Comparison of ENCODE assay signal across 28 cellular contexts in genomic region chr2:58715344-58715743, GRCh38.
"Had no signal": no experiment of that assay in that cellular context is flagged by ENCODE, and none has a peak within 500 bp of the region (broad histone marks: within the 10 kb centered on the region; RNA-seq: fewer than 3 reads in every experiment).

No MANE protein-coding gene starts in this region.

- H3K27ac Mint-ChIP-seq: stimulated activated effector memory CD8-positive, alpha-beta T cell treated with anti-CD3 and anti-CD28 coated beads, Interleukin-12 subunit alpha, Interleukin-12 subunit beta, amount 100 ng/mL, for 72 hours; stimulated activated memory B cell treated with anti-CD40 and anti-IgM and Interleukin-4, amounts not matched to agents 10 μg/mL and 1 μg/mL and 100 μg/mL, for 72 hours; stimulated activated naive B cell treated with anti-CD40 and anti-IgM and Interleukin-4, amounts not matched to agents 10 μg/mL and 1 μg/mL and 100 μg/mL, for 72 hours; stimulated activated naive CD8-positive, alpha-beta T cell treated with anti-CD3 and anti-CD28 coated beads, Interleukin-15, amount 100 ng/mL, for 72 hours; stimulated activated naive CD8-positive, alpha-beta T cell treated with anti-CD3 and anti-CD28 coated beads, Interleukin-15, Interleukin-2, amounts not matched to agents 100 ng/mL and 50 ng/mL, for 24 hours had no signal

- H3K4me1 ChIP-seq: stomach, suprapubic skin, testis, thyroid gland, tibial artery, tibial nerve, transverse colon, upper lobe of left lung, upper lobe of right lung, uterus, vagina had no signal

- H3K4me3 ChIP-seq: stomach, suprapubic skin, testis, thoracic aorta, thyroid gland, tibial artery, tibial nerve, transverse colon, upper lobe of left lung, upper lobe of right lung, uterus, vagina had no signal

- H3K36me3 Mint-ChIP-seq: stimulated activated effector memory CD8-positive, alpha-beta T cell treated with anti-CD3 and anti-CD28 coated beads, Interleukin-12 subunit alpha, Interleukin-12 subunit beta, amount 100 ng/mL, for 72 hours; stimulated activated memory B cell treated with anti-CD40 and anti-IgM and Interleukin-4, amounts not matched to agents 10 μg/mL and 1 μg/mL and 100 μg/mL, for 72 hours; stimulated activated naive B cell treated with anti-CD40 and anti-IgM and Interleukin-4, amounts not matched to agents 10 μg/mL and 1 μg/mL and 100 μg/mL, for 72 hours had no signal

- ATAC-seq: stimulated activated effector memory CD8-positive, alpha-beta T cell treated with anti-CD3 and anti-CD28 coated beads, Interleukin-12 subunit alpha, Interleukin-12 subunit beta, amount 100 ng/mL, for 72 hours; stimulated activated memory B cell treated with anti-CD40 and anti-IgM and Interleukin-4, amounts not matched to agents 10 μg/mL and 1 μg/mL and 100 μg/mL, for 72 hours; stimulated activated naive B cell treated with anti-CD40 and anti-IgM and Interleukin-4, amounts not matched to agents 10 μg/mL and 1 μg/mL and 100 μg/mL, for 72 hours; stimulated activated naive CD8-positive, alpha-beta T cell treated with anti-CD3 and anti-CD28 coated beads, Interleukin-15, amount 100 ng/mL, for 72 hours; stimulated activated naive CD8-positive, alpha-beta T cell treated with anti-CD3 and anti-CD28 coated beads, Interleukin-15, Interleukin-2, amounts not matched to agents 100 U/mL and 50 U/mL, for 24 hours; upper lobe of right lung had no signal

- H3K27me3 ChIP-seq: stomach, suprapubic skin, testis, thyroid gland, tibial artery, tibial nerve, transverse colon, upper lobe of left lung, upper lobe of right lung, uterus, vagina had no signal

- H3K9me3 Mint-ChIP-seq: stimulated activated memory B cell treated with anti-CD40 and anti-IgM and Interleukin-4, amounts not matched to agents 10 μg/mL and 1 μg/mL and 100 μg/mL, for 72 hours; stimulated activated naive B cell treated with anti-CD40 and anti-IgM and Interleukin-4, amounts not matched to agents 10 μg/mL and 1 μg/mL and 100 μg/mL, for 72 hours; stimulated activated naive CD8-positive, alpha-beta T cell treated with anti-CD3 and anti-CD28 coated beads, Interleukin-15, amount 100 ng/mL, for 72 hours; stimulated activated naive CD8-positive, alpha-beta T cell treated with anti-CD3 and anti-CD28 coated beads, Interleukin-15, Interleukin-2, amounts not matched to agents 100 ng/mL and 50 ng/mL, for 24 hours had no signal

- H3K9me3 ChIP-seq: stomach, suprapubic skin, testis, thoracic aorta, thyroid gland, tibial artery, tibial nerve, transverse colon, upper lobe of left lung, upper lobe of right lung, uterus, vagina had no signal

- DNase-seq: stimulated activated CD4-positive, alpha-beta T cell treated with anti-CD3 and anti-CD28 coated beads, Interleukin-2, amount 100 ng/mL, for 48 hours; stimulated activated CD4-positive, alpha-beta T cell treated with anti-CD3 and anti-CD28 coated beads, Interleukin-4, amount 100 ng/mL, for 1 hour; stimulated activated CD4-positive, alpha-beta T cell treated with anti-CD3 and anti-CD28 coated beads, Interleukin-4, amount 100 ng/mL, for 24 hours; stimulated activated CD4-positive, alpha-beta T cell treated with anti-CD3 and anti-CD28 coated beads, Interleukin-4, amount 100 ng/mL, for 4 hours; stimulated activated CD8-positive, alpha-beta memory T cell treated with anti-CD3 and anti-CD28 coated beads, Interleukin-4, amount 100 ng/mL, for 48 hours; stimulated activated naive B cell treated with anti-CD40 and anti-IgM and Interleukin-4, amounts not matched to agents 10 μg/mL and 1 μg/mL and 100 μg/mL, for 72 hours; stimulated activated naive CD4-positive, alpha-beta T cell; stimulated activated naive CD4-positive, alpha-beta T cell treated with Interleukin-2 at 50 U/mL for 16 hours; stimulated activated naive CD8-positive, alpha-beta T cell treated with anti-CD3 and anti-CD28 coated beads, Interleukin-15, amount 100 ng/mL, for 72 hours; stimulated activated naive CD8-positive, alpha-beta T cell treated with anti-CD3 and anti-CD28 coated beads, Interleukin-15, Interleukin-2, amounts not matched to agents 100 U/mL and 50 U/mL, for 24 hours; stomach; substantia nigra; testis; thyroid gland; tibial artery; transverse colon; trophoblast cell; upper lobe of left lung; upper lobe of right lung; uterus had no signal

- H3K36me3 ChIP-seq: stomach, suprapubic skin, thoracic aorta, thyroid gland, tibial artery, tibial nerve, transverse colon, upper lobe of left lung, upper lobe of right lung, uterus, vagina had no signal

- H3K4me3 Mint-ChIP-seq: stimulated activated effector memory CD8-positive, alpha-beta T cell treated with anti-CD3 and anti-CD28 coated beads, Interleukin-12 subunit alpha, Interleukin-12 subunit beta, amount 100 ng/mL, for 72 hours; stimulated activated memory B cell treated with anti-CD40 and anti-IgM and Interleukin-4, amounts not matched to agents 10 μg/mL and 1 μg/mL and 100 μg/mL, for 72 hours; stimulated activated naive B cell treated with anti-CD40 and anti-IgM and Interleukin-4, amounts not matched to agents 10 μg/mL and 1 μg/mL and 100 μg/mL, for 72 hours; stimulated activated naive CD8-positive, alpha-beta T cell treated with anti-CD3 and anti-CD28 coated beads, Interleukin-15, amount 100 ng/mL, for 72 hours; stimulated activated naive CD8-positive, alpha-beta T cell treated with anti-CD3 and anti-CD28 coated beads, Interleukin-15, Interleukin-2, amounts not matched to agents 100 ng/mL and 50 ng/mL, for 24 hours had no signal

- FAIRE-seq: urothelium cell line had no signal

- H3K27ac ChIP-seq: stomach, suprapubic skin, testis, thoracic aorta, thyroid gland, tibial artery, tibial nerve, transverse colon, upper lobe of left lung, upper lobe of right lung, uterus, vagina had no signal

- H3K4me1 Mint-ChIP-seq: stimulated activated effector memory CD8-positive, alpha-beta T cell treated with anti-CD3 and anti-CD28 coated beads, Interleukin-12 subunit alpha, Interleukin-12 subunit beta, amount 100 ng/mL, for 72 hours; stimulated activated memory B cell treated with anti-CD40 and anti-IgM and Interleukin-4, amounts not matched to agents 10 μg/mL and 1 μg/mL and 100 μg/mL, for 72 hours; stimulated activated naive B cell treated with anti-CD40 and anti-IgM and Interleukin-4, amounts not matched to agents 10 μg/mL and 1 μg/mL and 100 μg/mL, for 72 hours; stimulated activated naive CD8-positive, alpha-beta T cell treated with anti-CD3 and anti-CD28 coated beads, Interleukin-15, amount 100 ng/mL, for 72 hours had no signal

- H3K27me3 Mint-ChIP-seq: stimulated activated naive B cell treated with anti-CD40 and anti-IgM and Interleukin-4, amounts not matched to agents 10 μg/mL and 1 μg/mL and 100 μg/mL, for 72 hours; stimulated activated naive CD8-positive, alpha-beta T cell treated with anti-CD3 and anti-CD28 coated beads, Interleukin-15, amount 100 ng/mL, for 72 hours had no signal
